8 cellular contexts compared by ENCODE assay signal in the genomic region with DNA sequence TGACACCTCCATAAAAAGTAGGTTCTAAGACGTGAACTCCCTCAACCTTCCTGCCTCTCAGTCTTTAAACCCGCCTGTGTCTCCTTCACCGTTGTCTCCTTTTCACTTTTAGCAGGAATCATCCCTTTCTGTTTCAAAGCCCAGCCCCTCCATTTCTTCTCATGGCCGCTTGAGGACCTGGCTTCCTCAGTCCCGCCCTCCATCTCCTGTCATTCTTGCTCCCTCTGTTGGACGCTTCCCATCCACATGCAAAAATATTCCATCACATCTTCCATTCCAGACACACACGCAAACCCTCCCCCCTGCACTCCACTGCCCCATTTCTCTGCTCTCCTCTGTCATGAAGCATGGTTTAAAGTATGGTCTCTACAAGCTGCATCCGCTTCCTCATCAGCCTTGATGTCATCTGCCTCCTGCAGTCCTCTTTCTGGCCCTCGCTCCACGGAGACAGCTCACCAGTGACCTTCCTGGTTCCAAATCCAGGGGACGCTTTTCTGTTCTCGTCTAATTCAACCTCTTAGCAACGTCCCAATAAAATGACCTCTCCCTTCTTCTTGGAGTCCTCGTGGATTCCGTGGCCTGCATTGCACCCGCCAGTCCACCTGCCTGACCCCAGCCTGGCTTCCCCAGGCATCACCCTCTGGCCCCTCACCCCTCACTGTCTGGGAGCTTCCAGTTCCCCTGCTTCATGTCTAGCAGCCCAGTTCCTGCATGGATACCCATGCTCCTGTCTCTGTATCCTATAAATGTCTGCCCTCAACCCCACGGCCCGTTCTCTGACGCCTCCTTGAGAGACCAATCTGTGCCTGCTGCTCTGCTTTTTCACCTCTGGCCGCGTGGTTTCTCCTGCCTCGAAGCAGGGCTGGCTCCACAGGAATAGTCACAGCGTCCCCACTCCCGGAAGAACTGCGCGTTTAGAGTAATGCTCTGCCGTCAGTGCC. TPM values are rescaled to one million over a fixed set of nuclear protein-coding genes. Genes with fewer than 3 reads are reported as not detected.
DNase-seq lines count a peak whose midpoint lies in the region; ATAC-seq and TF ChIP-seq lines count a peak whose summit lies in the region.

No MANE protein-coding gene starts in this region.

- H3K27ac ChIP-seq in left ventricle myocardium inferior (replicated peaks): no peak overlapping the region
- no peak overlapping the region for H3K27ac ChIP-seq in gastrocnemius medialis

- H3K9me3 ChIP-seq in left ventricle myocardium inferior (replicated peaks) (no peaks in the 10 kb centered on the region), gastrocnemius medialis (no peaks in the 10 kb centered on the region)

- no peak overlapping the region for H3K4me3 Mint-ChIP-seq in activated CD8-positive, alpha-beta T cell treated with anti-CD3 and anti-CD28 coated beads for 36 hours

- no peaks in the 10 kb centered on the region for H3K4me1 Mint-ChIP-seq in activated CD8-positive, alpha-beta T cell treated with anti-CD3 and anti-CD28 coated beads for 36 hours (ENCODE audit: low read depth)

- no peaks in the 10 kb centered on the region for H3K9me3 Mint-ChIP-seq in activated CD8-positive, alpha-beta T cell treated with anti-CD3 and anti-CD28 coated beads for 36 hours

- no peaks in the 10 kb centered on the region for H3K36me3 Mint-ChIP-seq in activated CD8-positive, alpha-beta T cell treated with anti-CD3 and anti-CD28 coated beads for 36 hours (ENCODE audit: low read depth)

- peak; percentile 16 for TF ChIP-seq CTCF in activated CD8-positive, alpha-beta T cell treated with anti-CD3 and anti-CD28 coated beads for 36 hours (IDR thresholded peaks at IDR 0.05)
- TF ChIP-seq CTCF in left ventricle myocardium inferior (IDR thresholded peaks at IDR 0.05; ENCODE audit: borderline replicate concordance) (peak; percentile 70), gastrocnemius medialis (IDR thresholded peaks at IDR 0.05 in 4 of 5, conservative IDR thresholded peaks at IDR 0.05 in 1 of 5) (peak in 3 of 5 experiments; percentile 20 to 33 (median 29))

- H3K27me3 ChIP-seq in left ventricle myocardium inferior (ENCODE audit: low read depth) (no peaks in the 10 kb centered on the region), gastrocnemius medialis (no peaks in the 10 kb centered on the region)

- intact Hi-C loops in activated CD8-positive, alpha-beta T cell treated with anti-CD3 and anti-CD28 coated beads for 36 hours (cut with micrococcal nuclease): no loop called here
- intact Hi-C loops in left ventricle myocardium inferior (cut with micrococcal nuclease): loop anchor here (5.0 kb wide), 1 partner anchor 49 kb away; a partner anchor contains a TSS
- intact Hi-C loops in gastrocnemius medialis (cut with DNase I; ENCODE audit: low total_unique reads): no loop called here

- H3K27ac Mint-ChIP-seq in activated CD8-positive, alpha-beta T cell treated with anti-CD3 and anti-CD28 coated beads for 36 hours: no peak overlapping the region

- in situ Hi-C loops in gastrocnemius medialis (cut with MboI; ENCODE audit: low sequenced_read_pairs in 4 of 4): no loop called here

- POLR2A ChIA-PET in activated CD8-positive, alpha-beta T cell treated with anti-CD3 and anti-CD28 coated beads for 36 hours (lab: Charles Lee): interaction anchor here (0.9 kb wide), 1 partner anchor 10 kb away, joined by 3 read pairs; no protein-coding TSS in a partner anchor

- TF ChIP-seq POLR2A in gastrocnemius medialis (IDR thresholded peaks at IDR 0.05): no peak

- DNase-seq in EH (ENCODE audit: low read depth) (peak; percentile 89), NCI-H1436 (lab: John Stamatoyannopoulos, UW) (peak; percentile 68), left ventricle myocardium inferior (no peak), gastrocnemius medialis (no peak)
- DNase-seq in activated CD8-positive, alpha-beta T cell treated with anti-CD3 and anti-CD28 coated beads for 36 hours: no peak
- no peak for DNase-seq in stimulated activated naive CD4-positive, alpha-beta T cell treated with Interleukin-2 at 50 U/mL for 16 hours (lab: John Stamatoyannopoulos, UW)
- DNase-seq in stimulated activated naive CD8-positive, alpha-beta T cell treated with anti-CD3 and anti-CD28 coated beads, Interleukin-15, Interleukin-2, amounts not matched to agents 100 U/mL and 50 U/mL, for 24 hours: no peak

- peaks cover 8% of the 10 kb centered on the region for H3K27me3 Mint-ChIP-seq in activated CD8-positive, alpha-beta T cell treated with anti-CD3 and anti-CD28 coated beads for 36 hours

- no peak overlapping the region for H3K4me3 ChIP-seq in left ventricle myocardium inferior
- H3K4me3 ChIP-seq in gastrocnemius medialis: no peak overlapping the region

- CTCF ChIA-PET in activated CD8-positive, alpha-beta T cell treated with anti-CD3 and anti-CD28 coated beads for 36 hours (lab: Charles Lee): interaction anchor here (0.9 kb wide), 1 partner anchor 51 kb away, joined by 4 read pairs; no protein-coding TSS in a partner anchor

- ATAC-seq in activated CD8-positive, alpha-beta T cell treated with anti-CD3 and anti-CD28 coated beads for 36 hours: no peak
- no peak for ATAC-seq in gastrocnemius medialis
- no peak for ATAC-seq in stimulated activated naive CD8-positive, alpha-beta T cell treated with anti-CD3 and anti-CD28 coated beads, Interleukin-15, Interleukin-2, amounts not matched to agents 100 U/mL and 50 U/mL, for 24 hours
- ATAC-seq in HG02884 (IDR thresholded peaks at IDR 0.05; ENCODE audit: unreplicated experiment): no peak

- H3K36me3 ChIP-seq in left ventricle myocardium inferior: no peaks in the 10 kb centered on the region
- no peaks in the 10 kb centered on the region for H3K36me3 ChIP-seq in gastrocnemius medialis

- H3K4me1 ChIP-seq in left ventricle myocardium inferior (peaks cover 7% of the 10 kb centered on the region), gastrocnemius medialis (peaks cover 5 to 8% of the 10 kb centered on the region in 2 donors)

RNA-seq across cellular contexts. Expression of a gene that starts 26.2 kb away (rescaled TPM):
- total RNA-seq in activated CD8-positive, alpha-beta T cell treated with anti-CD3 and anti-CD28 coated beads for 36 hours: 10 to 100 TPM; 26.3 to 27.3 TPM
- 53.1 TPM for total RNA-seq in left ventricle myocardium inferior
- 100 to 1,000 TPM in 3 of 4 donors, 10 to 100 TPM in 1; 97.3 to 135 (median 112) TPM for total RNA-seq in gastrocnemius medialis

RNA-seq across cellular contexts. Expression of a gene that starts 37.9 kb away (rescaled TPM):
- total RNA-seq in activated CD8-positive, alpha-beta T cell treated with anti-CD3 and anti-CD28 coated beads for 36 hours: 100 to 1,000 TPM; 148 to 160 TPM
- total RNA-seq in left ventricle myocardium inferior (64.4 TPM), gastrocnemius medialis (10 to 100 TPM; 10.4 to 67.3 (median 25.7) TPM)

RNA-seq across cellular contexts. Expression of a gene that starts 46.8 kb away (rescaled TPM):
- not detected for total RNA-seq in activated CD8-positive, alpha-beta T cell treated with anti-CD3 and anti-CD28 coated beads for 36 hours
- total RNA-seq in left ventricle myocardium inferior: 0.88 TPM
- 1 to 10 TPM in 1 of 4 donors, under 1 TPM in 3; 0.51 to 1.3 (median 0.76) TPM for total RNA-seq in gastrocnemius medialis

Comparison
In these comparisons a context has a peak if more than half of its experiments do, and no peak if none do; other contexts are left out.
1. DNase-seq: peak in EH (single experiment) and NCI-H1436 (single experiment); none in activated CD8-positive, alpha-beta T cell treated with anti-CD3 and anti-CD28 coated beads for 36 hours (single experiment), left ventricle myocardium inferior (single experiment), gastrocnemius medialis (0 of 2), stimulated activated naive CD4-positive, alpha-beta T cell treated with Interleukin-2 at 50 U/mL for 16 hours (single experiment) and stimulated activated naive CD8-positive, alpha-beta T cell treated with anti-CD3 and anti-CD28 coated beads, Interleukin-15, Interleukin-2, amounts not matched to agents 100 U/mL and 50 U/mL, for 24 hours (single experiment).
2. CTCF ChIP-seq: peak in every context shown above with its lines; median percentile 70 in left ventricle myocardium inferior; 29 in gastrocnemius medialis; 16 in activated CD8-positive, alpha-beta T cell treated with anti-CD3 and anti-CD28 coated beads for 36 hours.